22 cellular contexts compared by ENCODE assay signal in genomic region chr2:214244847-214245246, GRCh38.
DNase-seq lines count a peak whose midpoint lies in the region; ATAC-seq, FAIRE-seq and TF ChIP-seq lines count a peak whose summit lies in the region.
"Had no signal": no experiment of that assay in that cellular context is flagged by ENCODE, and none has a peak within 500 bp of the region (broad histone marks: within the 10 kb centered on the region; RNA-seq: fewer than 3 reads in every experiment).

No MANE protein-coding gene starts in this region.

- H3K4me3 Mint-ChIP-seq in Calu3 (ENCODE audit: low read depth, unreplicated experiment): no peak overlapping the region
- no peak overlapping the region for H3K4me3 Mint-ChIP-seq in activated T-cell treated with anti-CD3 and anti-CD28 coated beads, Interleukin-2, amount 50 U/mL, for 72 hours
- H3K4me3 Mint-ChIP-seq: mesothelial cell of epicardium; nephron; stimulated activated naive CD8-positive, alpha-beta T cell treated with anti-CD3 and anti-CD28 coated beads, Interleukin-15, Interleukin-2, amounts not matched to agents 100 ng/mL and 50 ng/mL, for 24 hours had no signal

- H3K4me1 Mint-ChIP-seq in Calu3 (ENCODE audit: low read depth, unreplicated experiment): peaks cover 29% of the 10 kb centered on the region
- no peaks in the 10 kb centered on the region for H3K4me1 Mint-ChIP-seq in activated T-cell treated with anti-CD3 and anti-CD28 coated beads, Interleukin-2, amount 50 U/mL, for 72 hours (ENCODE audit: low read depth)

- POLR2A ChIA-PET in H1 (lab: Charles Lee; ENCODE audit: partially characterized antibody): no interaction called here

- TF ChIP-seq EP300 in Ishikawa (IDR thresholded peaks at IDR 0.05; ENCODE audit: borderline replicate concordance): peak; percentile 84
- TF ChIP-seq EP300 in H1 (IDR thresholded peaks at IDR 0.05; ENCODE audit: borderline replicate concordance in 1 of 2, low read depth in 2 of 2, low read length in 2 of 2): no peak

- H3K23me2 ChIP-seq in H1 (ENCODE audit: low read depth, low read length): no peaks in the 10 kb centered on the region; the same call in 1 of the 2 replicates

- H3K27me3 Mint-ChIP-seq in Calu3 (ENCODE audit: unreplicated experiment): no peaks in the 10 kb centered on the region
- H3K27me3 Mint-ChIP-seq in activated T-cell treated with anti-CD3 and anti-CD28 coated beads, Interleukin-2, amount 50 U/mL, for 72 hours (ENCODE audit: low read depth): no peaks in the 10 kb centered on the region
- H3K27me3 Mint-ChIP-seq: stimulated activated naive CD8-positive, alpha-beta T cell treated with anti-CD3 and anti-CD28 coated beads, Interleukin-15, Interleukin-2, amounts not matched to agents 100 ng/mL and 50 ng/mL, for 24 hours had no signal

- peak overlapping the region; percentile 6 for H3K27ac Mint-ChIP-seq in Calu3 (ENCODE audit: unreplicated experiment)
- no peak overlapping the region for H3K27ac Mint-ChIP-seq in activated T-cell treated with anti-CD3 and anti-CD28 coated beads, Interleukin-2, amount 50 U/mL, for 72 hours
- H3K27ac Mint-ChIP-seq: mesothelial cell of epicardium; stimulated activated naive CD8-positive, alpha-beta T cell treated with anti-CD3 and anti-CD28 coated beads, Interleukin-15, Interleukin-2, amounts not matched to agents 100 ng/mL and 50 ng/mL, for 24 hours had no signal

- H3K14ac ChIP-seq in H1 (ENCODE audit: insufficient read length): no peak overlapping the region
- H3K14ac ChIP-seq in neuronal stem cell (ENCODE audit: low read length): no peak overlapping the region

- H2BK5ac ChIP-seq in H1 (ENCODE audit: low read depth, low read length) (no peak overlapping the region), neuronal stem cell (ENCODE audit: low read length) (no peak overlapping the region)

- H2BK15ac ChIP-seq in H1 (ENCODE audit: low read length) (no peak overlapping the region), neuronal stem cell (ENCODE audit: low read length) (no peak overlapping the region)

- H3K56ac ChIP-seq in H1 (replicated peaks; ENCODE audit: insufficient read length, low read depth, low read length): no peak overlapping the region

- ATAC-seq in GM21717 (IDR thresholded peaks at IDR 0.05; ENCODE audit: unreplicated experiment): no peak
- ATAC-seq in activated T-cell treated with anti-CD3 and anti-CD28 coated beads, Interleukin-2, amount 50 U/mL, for 72 hours (replicated peaks in 1 of 2): no peak

- 83% methylated on average over 1 of the region's 1 CpG; no CpG with 5 or more reads in 1 of the 2 experiments for WGBS in H1 (ENCODE audit: extremely low coverage in 1 of 2, insufficient coverage in 1 of 2, insufficient read length in 1 of 2, insufficient replicate concordance in 2 of 2, low coverage in 1 of 2, low lambda C conversion rate in 2 of 2, missing lambda C conversion rate in 1 of 2), 2 experiments
- no CpG with 5 or more reads among the region's 1 CpG for WGBS in neuronal stem cell (ENCODE audit: extremely low coverage in 2 of 2, insufficient read length in 2 of 2, insufficient replicate concordance in 1 of 2), 2 donors

- no peaks in the 10 kb centered on the region for H4K20me1 ChIP-seq in H1 (replicated peaks in 1 of 2; ENCODE audit: control insufficient read depth in 1 of 2, insufficient read depth in 2 of 2, low read length in 2 of 2)

- TF ChIP-seq CTCF in Calu3 (IDR thresholded peaks at IDR 0.05; ENCODE audit: unreplicated experiment): no peak
- no peak for TF ChIP-seq CTCF in H1 (IDR thresholded peaks at IDR 0.05; ENCODE audit: control extremely low read depth in 1 of 3, insufficient read depth in 1 of 3, low read depth in 1 of 3, low read length in 3 of 3)

- H3K9me3 ChIP-seq in H1 (ENCODE audit: insufficient read depth in 2 of 2, low read depth in 1 of 2, low read length in 1 of 2) (no peaks in the 10 kb centered on the region), neuronal stem cell (replicated peaks in 1 of 2; ENCODE audit: control insufficient read depth in 2 of 2, insufficient read depth in 1 of 2, low read depth in 1 of 2, low read length in 2 of 2) (no peaks in the 10 kb centered on the region)
- H3K9me3 ChIP-seq: SJCRH30, transverse colon had no signal

- H2BK120ac ChIP-seq in H1 (replicated peaks; ENCODE audit: low read depth, low read length): no peak overlapping the region
- H2BK120ac ChIP-seq in neuronal stem cell (ENCODE audit: low read depth, low read length): no peak overlapping the region

- no peak overlapping the region for H2BK12ac ChIP-seq in H1 (ENCODE audit: low read depth, low read length)
- no peak overlapping the region for H2BK12ac ChIP-seq in neuronal stem cell (ENCODE audit: low read length)

- H3K23ac ChIP-seq in H1 (ENCODE audit: insufficient read length) (no peak overlapping the region), neuronal stem cell (ENCODE audit: low read depth, low read length, poor library complexity) (no peak overlapping the region)

- H3K4me3 ChIP-seq in H1 (ENCODE audit: extremely low read depth in 1 of 4, insufficient read depth in 2 of 4, low read depth in 3 of 4, low read length in 4 of 4): no peak overlapping the region; a peak in 1 of 8 replicates
- no peak overlapping the region for H3K4me3 ChIP-seq in neuronal stem cell (ENCODE audit: low read length in 2 of 2)
- H3K4me3 ChIP-seq: SJCRH30, transverse colon had no signal

- H3K4ac ChIP-seq in H1 (replicated peaks; ENCODE audit: insufficient read length, low read depth, low read length) (no peak overlapping the region), neuronal stem cell (ENCODE audit: low read length) (no peak overlapping the region)

- no peak overlapping the region for H3K4me2 ChIP-seq in H1 (ENCODE audit: insufficient read depth in 1 of 2, low read depth in 2 of 2, low read length in 2 of 2)
- H3K4me2 ChIP-seq in neuronal stem cell (ENCODE audit: insufficient read depth, low read length, poor library complexity, severe bottlenecking): no peak overlapping the region
- H3K4me2 ChIP-seq: KMS-11 had no signal

- no peak overlapping the region for H4K5ac ChIP-seq in H1 (ENCODE audit: insufficient read length, low read depth, low read length)

- no peak for FAIRE-seq in H1 (lab: Jason Lieb, UNC)

- H3K18ac ChIP-seq in H1 (ENCODE audit: extremely low read depth, low read length) (no peak overlapping the region), neuronal stem cell (ENCODE audit: low read length) (no peak overlapping the region)

- TF ChIP-seq RAD21 in Ishikawa (IDR thresholded peaks at IDR 0.05; ENCODE audit: low read depth): no peak
- TF ChIP-seq RAD21 in H1 (IDR thresholded peaks at IDR 0.05 in 1 of 2, conservative IDR thresholded peaks at IDR 0.05 in 1 of 2; ENCODE audit: low read depth in 2 of 2, low read length in 2 of 2): no peak

- H3K27ac ChIP-seq in H1 (ENCODE audit: low read depth, low read length): no peak overlapping the region
- no peak overlapping the region for H3K27ac ChIP-seq in neuronal stem cell (replicated peaks; ENCODE audit: low read length)
- H3K27ac ChIP-seq: KMS-11, SJCRH30, transverse colon, WERI-Rb-1 had no signal

- H3K79me1 ChIP-seq in H1 (ENCODE audit: low read depth, low read length) (no peaks in the 10 kb centered on the region), neuronal stem cell (ENCODE audit: low read depth, low read length) (no peaks in the 10 kb centered on the region)

- H2BK20ac ChIP-seq in H1 (ENCODE audit: low read length): no peak overlapping the region

- CTCF ChIA-PET in Calu3 (lab: Charles Lee): no interaction called here
- CTCF ChIA-PET in H1 (lab: Charles Lee; ENCODE audit: partially characterized antibody): no interaction called here

- H2AFZ ChIP-seq in H1 (ENCODE audit: low read length) (no peak overlapping the region), neuronal stem cell (ENCODE audit: low read length) (no peak overlapping the region)

- H3K9me3 Mint-ChIP-seq in Calu3 (ENCODE audit: low read depth, unreplicated experiment): no peaks in the 10 kb centered on the region
- H3K9me3 Mint-ChIP-seq in activated T-cell treated with anti-CD3 and anti-CD28 coated beads, Interleukin-2, amount 50 U/mL, for 72 hours: peaks cover 2% of the 10 kb centered on the region in 2 donors
- H3K9me3 Mint-ChIP-seq: mesothelial cell of epicardium; nephron; stimulated activated naive CD8-positive, alpha-beta T cell treated with anti-CD3 and anti-CD28 coated beads, Interleukin-15, Interleukin-2, amounts not matched to agents 100 ng/mL and 50 ng/mL, for 24 hours had no signal

- no peaks in the 10 kb centered on the region for H3K36me3 ChIP-seq in H1 (ENCODE audit: control insufficient read depth in 2 of 4, insufficient read depth in 4 of 4, low read length in 3 of 4)
- H3K36me3 ChIP-seq in neuronal stem cell (replicated peaks in 1 of 2; ENCODE audit: control insufficient read depth in 2 of 2, insufficient read depth in 2 of 2, low read length in 2 of 2): no peaks in the 10 kb centered on the region
- H3K36me3 ChIP-seq: SJCRH30, transverse colon, WERI-Rb-1 had no signal

- H2AK5ac ChIP-seq in H1 (ENCODE audit: low read depth, low read length): no peak overlapping the region
- no peak overlapping the region for H2AK5ac ChIP-seq in neuronal stem cell (ENCODE audit: low read depth, low read length)

- H3K4me1 ChIP-seq in H1 (replicated peaks in 1 of 4; ENCODE audit: control insufficient read depth in 3 of 4, insufficient read depth in 4 of 4, low read length in 3 of 4) (no peaks in the 10 kb centered on the region; a peak in 1 of 7 replicates), neuronal stem cell (ENCODE audit: control insufficient read depth in 2 of 2, insufficient read depth in 1 of 2, low read depth in 1 of 2, low read length in 2 of 2) (peaks cover 6% of the 10 kb centered on the region in 2 donors)
- H3K4me1 ChIP-seq: SJCRH30, transverse colon had no signal

- TF ChIP-seq POLR2A in H1 (IDR thresholded peaks at IDR 0.05; ENCODE audit: control extremely low read depth in 1 of 2, low read depth in 2 of 2, low read length in 2 of 2): no peak

- no peaks in the 10 kb centered on the region for H3K27me3 ChIP-seq in H1 (replicated peaks in 1 of 4; ENCODE audit: control insufficient read depth in 3 of 4, extremely low read depth in 1 of 4, insufficient read depth in 3 of 4, low read length in 3 of 4)
- no peaks in the 10 kb centered on the region for H3K27me3 ChIP-seq in neuronal stem cell (ENCODE audit: control insufficient read depth in 3 of 3, insufficient read depth in 3 of 3, low read depth in 1 of 3, low read length in 3 of 3)
- H3K27me3 ChIP-seq: SJCRH30, transverse colon had no signal

- no peak overlapping the region for H4K91ac ChIP-seq in H1 (replicated peaks; ENCODE audit: insufficient read length, low read length)
- no peak overlapping the region for H4K91ac ChIP-seq in neuronal stem cell (ENCODE audit: low read depth, low read length, poor library complexity)

- no peak overlapping the region for H4K8ac ChIP-seq in H1 (ENCODE audit: extremely low read depth, insufficient read depth, low read length)
- H4K8ac ChIP-seq in neuronal stem cell (ENCODE audit: low read depth, low read length): no peak overlapping the region

- intact Hi-C loops in Calu3 (cut with micrococcal nuclease; ENCODE audit: unreplicated experiment): loop anchor here (10.0 kb wide), 1 partner anchor 1000 kb away; no protein-coding TSS in a partner anchor

- H3K9ac ChIP-seq in H1 (replicated peaks in 1 of 4; ENCODE audit: extremely low read depth in 1 of 4, low read depth in 3 of 4, low read length in 3 of 4): no peak overlapping the region
- no peak overlapping the region for H3K9ac ChIP-seq in neuronal stem cell (ENCODE audit: low read depth, low read length, poor library complexity)
- H3K9ac ChIP-seq: KMS-11 had no signal

- no TSS peak for BruUV-seq in Calu3 (replicated peaks; lab: Mats Ljungman, UMichigan)

- no peaks in the 10 kb centered on the region for H3K79me2 ChIP-seq in H1 (ENCODE audit: control insufficient read depth in 1 of 2, insufficient read depth in 2 of 2, low read length in 2 of 2)

- DNase-seq in Calu3 (no peak), H1 (ENCODE audit: low read depth in 1 of 2, low spot score in 2 of 2) (no peak), neuronal stem cell (ENCODE audit: low spot score) (peak; percentile 11), NCI-H2227 (lab: John Stamatoyannopoulos, UW; ENCODE audit: unreplicated experiment) (no peak), dermis blood vessel endothelial cell (no peak)
- no peak for DNase-seq in activated T-cell treated with anti-CD3 and anti-CD28 coated beads, Interleukin-2, amount 50 U/mL, for 72 hours
- DNase-seq: activated CD4-positive, alpha-beta T cell treated with anti-CD3 and anti-CD28 coated beads, Interleukin-2, amount 50 U/mL, for 48 hours; activated naive CD4-positive, alpha-beta T cell; amygdala; central memory CD4-positive, alpha-beta T cell; NCI-H1092 treated with DMSO at 0.1 percent for 48 hours; NCI-H2081; SJCRH30; stimulated activated CD4-positive, alpha-beta T cell treated with anti-CD3 and anti-CD28 coated beads, Interleukin-4, amount 100 ng/mL, for 24 hours; transverse colon; WERI-Rb-1 had no signal

- H3K36me3 Mint-ChIP-seq in Calu3 (ENCODE audit: insufficient read depth, unreplicated experiment): no peaks in the 10 kb centered on the region
- H3K36me3 Mint-ChIP-seq in activated T-cell treated with anti-CD3 and anti-CD28 coated beads, Interleukin-2, amount 50 U/mL, for 72 hours (ENCODE audit: insufficient read depth in 2 of 2): no peaks in the 10 kb centered on the region
- H3K36me3 Mint-ChIP-seq: mesothelial cell of epicardium had no signal
